24 cellular contexts compared by ENCODE assay signal in genomic region chr15:60116456-60117089, GRCh38.
DNase-seq lines count a peak whose midpoint lies in the region; ATAC-seq and TF ChIP-seq lines count a peak whose summit lies in the region.
"Had no signal": no experiment of that assay in that cellular context is flagged by ENCODE, and none has a peak within 500 bp of the region (broad histone marks: within the 10 kb centered on the region; RNA-seq: fewer than 3 reads in every experiment).

No MANE protein-coding gene starts in this region.

- H3K4me1 Mint-ChIP-seq in WTC11 (peaks cover 70% of the 10 kb centered on the region), nephron progenitor cell (peaks cover 52% of the 10 kb centered on the region)
- H3K4me1 Mint-ChIP-seq: stimulated activated naive B cell treated with anti-CD40 and anti-IgM and Interleukin-4, amounts not matched to agents 10 μg/mL and 1 μg/mL and 100 μg/mL, for 72 hours had no signal

- POLR2A ChIA-PET in WTC11 (lab: Charles Lee), result interaction anchor here (0.7 to 1.8 kb wide), 2 partner anchors 10 to 112 kb away, joined by 3 to 5 read pairs; partner anchors contain the start of gene FOXB1

- peaks cover 21% of the 10 kb centered on the region for H3K27me3 Mint-ChIP-seq in WTC11 (ENCODE audit: low read depth)
- peaks cover 3% of the 10 kb centered on the region for H3K27me3 Mint-ChIP-seq in nephron progenitor cell (ENCODE audit: low read depth, poor library complexity)

- no peaks in the 10 kb centered on the region for H3K36me3 ChIP-seq in HUES6 (ENCODE audit: control insufficient read depth, insufficient read depth, low read length)
- H3K36me3 ChIP-seq: left lung, SJCRH30 had no signal

- no peak overlapping the region; the same call in 1 of the 2 replicates for H3K27ac Mint-ChIP-seq in WTC11
- peak overlapping the region; percentile 84 for H3K27ac Mint-ChIP-seq in nephron progenitor cell
- H3K27ac Mint-ChIP-seq: CD4-positive, alpha-beta memory T cell; HFFc6; stimulated activated naive B cell treated with anti-CD40 and anti-IgM and Interleukin-4, amounts not matched to agents 10 μg/mL and 1 μg/mL and 100 μg/mL, for 72 hours had no signal

- peaks cover 63% of the 10 kb centered on the region for H3K4me1 ChIP-seq in HUES6 (ENCODE audit: control insufficient read depth, insufficient read depth, low read length)
- H3K4me1 ChIP-seq: left lung, testis had no signal

- peak overlapping the region; percentile 2; the same call in 1 of the 2 replicates for H3K4me3 ChIP-seq in HUES6 (ENCODE audit: low read depth, low read length)
- H3K4me3 ChIP-seq: left lung, SJCRH30, testis had no signal

- no peak overlapping the region for H3K9ac ChIP-seq in HUES6 (ENCODE audit: low read length)

- H3K36me3 Mint-ChIP-seq in WTC11 (no peaks in the 10 kb centered on the region), nephron progenitor cell (ENCODE audit: low read depth) (peaks cover 9% of the 10 kb centered on the region)
- H3K36me3 Mint-ChIP-seq: CD4-positive, alpha-beta memory T cell; stimulated activated naive B cell treated with anti-CD40 and anti-IgM and Interleukin-4, amounts not matched to agents 10 μg/mL and 1 μg/mL and 100 μg/mL, for 72 hours had no signal

- CTCF ChIA-PET in WTC11 (lab: Charles Lee), result interaction anchor here (0.9 to 1.4 kb wide), 3 partner anchors 11 to 123 kb away, joined by 3 to 5 read pairs (median 4); no protein-coding TSS in a partner anchor

- peaks cover 2% of the 10 kb centered on the region for H3K27me3 ChIP-seq in HUES6 (ENCODE audit: control insufficient read depth, insufficient read depth, low read length)
- H3K27me3 ChIP-seq: SJCRH30, testis had no signal

- H3K4me3 Mint-ChIP-seq in WTC11, result peak overlapping the region; percentile 63
- H3K4me3 Mint-ChIP-seq in nephron progenitor cell, result peak overlapping the region; percentile 56
- H3K4me3 Mint-ChIP-seq: CD4-positive, alpha-beta memory T cell; HFFc6; stimulated activated naive B cell treated with anti-CD40 and anti-IgM and Interleukin-4, amounts not matched to agents 10 μg/mL and 1 μg/mL and 100 μg/mL, for 72 hours had no signal

- peak; percentile 18 for DNase-seq in NCI-H510A treated with DMSO at 0.1 percent for 48 hours (lab: John Stamatoyannopoulos, UW)
- no peak for DNase-seq in NCI-H510A (lab: John Stamatoyannopoulos, UW)
- no peak for DNase-seq in WTC11 (ENCODE audit: low spot score)
- DNase-seq in nephron progenitor cell, result no peak
- no peak for DNase-seq in NOMO-1 (lab: John Stamatoyannopoulos, UW; ENCODE audit: unreplicated experiment in 2 of 2)
- no peak for DNase-seq in NCI-H1105 treated with DMSO at 0.1 percent for 48 hours (lab: John Stamatoyannopoulos, UW)
- no peak for DNase-seq in NCI-H128 (lab: John Stamatoyannopoulos, UW; ENCODE audit: unreplicated experiment)
- DNase-seq: activated CD4-positive, CD25-positive, alpha-beta regulatory T cell; activated naive CD4-positive, alpha-beta T cell treated with anti-CD3 and anti-CD28 coated beads, Interleukin-2, amount 50 U/mL, for 16 hours; aorta; CD4-positive, alpha-beta memory T cell; central memory CD4-positive, alpha-beta T cell; dermis blood vessel endothelial cell; HFFc6; hippocampal formation; left lung; NK-92 treated with Interleukin-12 subunit alpha and Interleukin-12 subunit beta, amount 100 ng/mL, for 24 hours; occipital lobe; SJCRH30; stimulated activated CD4-positive, alpha-beta T cell treated with anti-CD3 and anti-CD28 coated beads, Interleukin-15, amount 100 ng/mL, for 24 hours; stimulated activated naive B cell treated with anti-CD40 and anti-IgM and Interleukin-4, amounts not matched to agents 10 μg/mL and 1 μg/mL and 100 μg/mL, for 72 hours; testis had no signal

- H3K27ac ChIP-seq in HUES6 (ENCODE audit: low read depth, low read length), result no peak overlapping the region
- H3K27ac ChIP-seq: left lung, SJCRH30, testis had no signal

- H3K9me3 Mint-ChIP-seq in WTC11 (no peaks in the 10 kb centered on the region), nephron progenitor cell (peaks cover 24% of the 10 kb centered on the region)
- H3K9me3 Mint-ChIP-seq: activated T-helper 17 cell treated with anti-CD3 and anti-CD28 coated beads, Interleukin-2, amount 50 U/mL, for 72 hours; CD4-positive, alpha-beta memory T cell; HFFc6; stimulated activated naive B cell treated with anti-CD40 and anti-IgM and Interleukin-4, amounts not matched to agents 10 μg/mL and 1 μg/mL and 100 μg/mL, for 72 hours had no signal

- TF ChIP-seq CTCF in WTC11 (IDR thresholded peaks at IDR 0.05), result no peak
- no peak for TF ChIP-seq CTCF in nephron progenitor cell (IDR thresholded peaks at IDR 0.05)

- no peaks in the 10 kb centered on the region for H3K9me3 ChIP-seq in HUES6 (ENCODE audit: control insufficient read depth, insufficient read depth, low read depth, low read length)
- H3K9me3 ChIP-seq: left lung, SJCRH30, testis had no signal

- no peak for ATAC-seq in WTC11
- ATAC-seq: stimulated activated naive B cell treated with anti-CD40 and anti-IgM and Interleukin-4, amounts not matched to agents 10 μg/mL and 1 μg/mL and 100 μg/mL, for 72 hours had no signal

TF ChIP-seq in WTC11, 78 proteins besides CTCF, POLR2A, EP300 and RAD21:
- TF ChIP-seq E2F4 (CRISPR knock-in tag; IDR thresholded peaks at IDR 0.05; ENCODE audit: borderline replicate concordance, low read depth), result no peak
- TF ChIP-seq ZBTB43 (CRISPR knock-in tag; IDR thresholded peaks at IDR 0.05), result no peak
- TF ChIP-seq NR2C2 (CRISPR knock-in tag; IDR thresholded peaks at IDR 0.05), result no peak
- no peak for TF ChIP-seq RELA (CRISPR knock-in tag; IDR thresholded peaks at IDR 0.05; ENCODE audit: borderline replicate concordance)
- no peak for TF ChIP-seq SMAD3 (CRISPR knock-in tag; IDR thresholded peaks at IDR 0.05; ENCODE audit: borderline replicate concordance)
- TF ChIP-seq CBFB (CRISPR knock-in tag; IDR thresholded peaks at IDR 0.05; ENCODE audit: low read depth), result no peak
- TF ChIP-seq HMGA2 (CRISPR knock-in tag; IDR thresholded peaks at IDR 0.05), result no peak
- TF ChIP-seq ZNF671 (CRISPR knock-in tag; IDR thresholded peaks at IDR 0.05), result no peak
- TF ChIP-seq EMX1 (CRISPR knock-in tag; IDR thresholded peaks at IDR 0.05), result no peak
- no peak for TF ChIP-seq TP53 (CRISPR knock-in tag; IDR thresholded peaks at IDR 0.05)
- no peak for TF ChIP-seq SOX15 (CRISPR knock-in tag; IDR thresholded peaks at IDR 0.05)
- TF ChIP-seq ZNF281 (CRISPR knock-in tag; IDR thresholded peaks at IDR 0.05), result no peak
